25 cellular contexts compared by ENCODE assay signal in the genomic region with DNA sequence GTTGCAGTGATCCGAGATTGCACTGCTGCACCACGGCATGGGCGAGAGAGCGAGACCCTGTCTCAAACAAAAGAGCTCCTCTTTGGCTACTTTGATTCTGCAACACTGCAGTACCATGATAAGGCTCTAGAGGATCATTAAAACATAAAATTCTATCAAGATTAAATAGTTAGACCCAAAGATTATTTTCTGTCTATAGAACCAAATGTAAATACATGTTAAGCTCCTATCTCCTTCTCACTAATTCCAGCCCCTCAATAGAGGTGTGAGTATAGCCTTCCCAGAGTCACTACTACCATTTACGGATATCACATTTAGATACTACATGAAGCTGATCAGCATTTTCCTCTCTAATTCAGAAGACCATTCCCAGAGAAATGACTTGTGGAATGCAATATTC. TPM values are rescaled to one million over a fixed set of nuclear protein-coding genes. Genes with fewer than 3 reads are reported as not detected.
DNase-seq lines count a peak whose midpoint lies in the region; FAIRE-seq and TF ChIP-seq lines count a peak whose summit lies in the region.
"Had no signal": no experiment of that assay in that cellular context is flagged by ENCODE, and none has a peak within 500 bp of the region (broad histone marks: within the 10 kb centered on the region; RNA-seq: fewer than 3 reads in every experiment).

No MANE protein-coding gene starts in this region.

- H3K27me3 Mint-ChIP-seq in endodermal cell (ENCODE audit: insufficient read depth) = no peaks in the 10 kb centered on the region
- peaks cover 5% of the 10 kb centered on the region for H3K27me3 Mint-ChIP-seq in neural progenitor cell (ENCODE audit: insufficient read depth, low read depth)
- no peaks in the 10 kb centered on the region for H3K27me3 Mint-ChIP-seq in type B pancreatic cell

- no peaks in the 10 kb centered on the region for H4K20me1 ChIP-seq in neural progenitor cell (ENCODE audit: low read depth)
- H4K20me1 ChIP-seq: BLaER1 treated with 17β-estradiol and CSF1 and Interleukin-3, amounts not matched to agents 10 nM and 100 nM had no signal

- no peaks in the 10 kb centered on the region for H3K9me3 Mint-ChIP-seq in endodermal cell
- H3K9me3 Mint-ChIP-seq in neural progenitor cell = peaks cover 2% of the 10 kb centered on the region
- H3K9me3 Mint-ChIP-seq in type B pancreatic cell = no peaks in the 10 kb centered on the region
- H3K9me3 Mint-ChIP-seq: CD4-positive, alpha-beta T cell; CD8-positive, alpha-beta memory T cell had no signal

- H3K4me3 Mint-ChIP-seq in endodermal cell = no peak overlapping the region
- no peak overlapping the region for H3K4me3 Mint-ChIP-seq in neural progenitor cell
- no peak overlapping the region for H3K4me3 Mint-ChIP-seq in type B pancreatic cell
- H3K4me3 Mint-ChIP-seq: CD14-positive monocyte; CD4-positive, alpha-beta T cell; CD8-positive, alpha-beta memory T cell had no signal

- H3K4me1 Mint-ChIP-seq in endodermal cell (peaks cover 9% of the 10 kb centered on the region), neural progenitor cell (no peaks in the 10 kb centered on the region), type B pancreatic cell (ENCODE audit: unreplicated experiment) (no peaks in the 10 kb centered on the region)
- H3K4me1 Mint-ChIP-seq: CD8-positive, alpha-beta memory T cell had no signal

- H2AFZ ChIP-seq in neural progenitor cell (replicated peaks) = peak overlapping the region; percentile 77

- no peaks in the 10 kb centered on the region for H3K79me2 ChIP-seq in neural progenitor cell (ENCODE audit: low read depth)

- no peak overlapping the region for H3K27ac ChIP-seq in brain microvascular endothelial cell
- no peak overlapping the region for H3K27ac ChIP-seq in endodermal cell (ENCODE audit: low read depth, low read length)
- no peak overlapping the region for H3K27ac ChIP-seq in neural progenitor cell
- H3K27ac ChIP-seq: A549; BLaER1 treated with 17β-estradiol and CSF1 and Interleukin-3, amounts not matched to agents 10 nM and 100 nM had no signal

- WGBS in endodermal cell (ENCODE audit: insufficient coverage in 1 of 2, insufficient read length in 1 of 2), 2 experiments = 93 to 94% methylated on average over 5 of the region's 5 CpGs

- TF ChIP-seq POLR2A in GM12892 (IDR thresholded peaks at IDR 0.05; ENCODE audit: low read depth, low read length) = no peak

- no peak for FAIRE-seq in GM12892 (lab: Jason Lieb, UNC)
- FAIRE-seq: A549, D721Med, GM12891, H54 had no signal

- peak; percentile 1 for TF ChIP-seq CTCF in brain microvascular endothelial cell (IDR thresholded peaks at IDR 0.05; ENCODE audit: low read depth, low read length, missing control alignments)
- TF ChIP-seq CTCF in endodermal cell (conservative IDR thresholded peaks at IDR 0.05) = peak; percentile 55
- TF ChIP-seq CTCF in neural progenitor cell (IDR thresholded peaks at IDR 0.05) = no peak
- TF ChIP-seq CTCF in type B pancreatic cell (conservative IDR thresholded peaks at IDR 0.05) = peak; percentile 53

- H3K4me1 ChIP-seq in endodermal cell (ENCODE audit: control insufficient read depth, insufficient read depth, low read length) (no peaks in the 10 kb centered on the region), neural progenitor cell (peaks cover 7% of the 10 kb centered on the region)
- H3K4me1 ChIP-seq: A549, BE2C had no signal

- DNase-seq in brain microvascular endothelial cell (no peak), endodermal cell (no peak), neural progenitor cell (ENCODE audit: low spot score) (no peak), type B pancreatic cell (ENCODE audit: extremely low spot score, unreplicated experiment) (no peak), NCI-H187 treated with DMSO at 0.1 percent for 48 hours (lab: John Stamatoyannopoulos, UW) (no peak), GM12892 (ENCODE audit: insufficient read length) (no peak), NCI-H446 treated with DMSO at 0.1 percent for 48 hours (lab: John Stamatoyannopoulos, UW) (no peak)
- DNase-seq: 8988T; ACHN; AML-193; BE2C; CD4-positive, alpha-beta T cell; CD8-positive, alpha-beta memory T cell; DMS 273 treated with DMSO at 0.1 percent for 48 hours; DMS79; GF-D8; GOT3 had no signal

- H3K36me3 Mint-ChIP-seq in endodermal cell (ENCODE audit: low read depth) = no peaks in the 10 kb centered on the region
- no peaks in the 10 kb centered on the region for H3K36me3 Mint-ChIP-seq in neural progenitor cell
- no peaks in the 10 kb centered on the region for H3K36me3 Mint-ChIP-seq in type B pancreatic cell
- H3K36me3 Mint-ChIP-seq: CD14-positive monocyte; CD8-positive, alpha-beta memory T cell had no signal

- H3K4me3 ChIP-seq in brain microvascular endothelial cell (ENCODE audit: low read depth, low read length) (no peak overlapping the region), endodermal cell (ENCODE audit: low read length) (no peak overlapping the region), neural progenitor cell (no peak overlapping the region)
- H3K4me3 ChIP-seq: A549; BLaER1 treated with 17β-estradiol and CSF1 and Interleukin-3, amounts not matched to agents 10 nM and 100 nM; HAP-1 had no signal

- H3K36me3 ChIP-seq in brain microvascular endothelial cell (replicated peaks) (no peaks in the 10 kb centered on the region), endodermal cell (ENCODE audit: control insufficient read depth, insufficient read depth, low read length) (no peaks in the 10 kb centered on the region), neural progenitor cell (no peaks in the 10 kb centered on the region)
- H3K36me3 ChIP-seq: BE2C; BLaER1 treated with 17β-estradiol and CSF1 and Interleukin-3, amounts not matched to agents 10 nM and 100 nM; HAP-1 had no signal

- H3K27me3 ChIP-seq in brain microvascular endothelial cell (replicated peaks) = no peaks in the 10 kb centered on the region
- H3K27me3 ChIP-seq in endodermal cell (ENCODE audit: control insufficient read depth, insufficient read depth, low read length, poor library complexity, severe bottlenecking) = no peaks in the 10 kb centered on the region
- H3K27me3 ChIP-seq in neural progenitor cell = no peaks in the 10 kb centered on the region
- H3K27me3 ChIP-seq: BE2C; BLaER1 treated with 17β-estradiol and CSF1 and Interleukin-3, amounts not matched to agents 10 nM and 100 nM had no signal

- peaks cover 5% of the 10 kb centered on the region for H3K9me3 ChIP-seq in endodermal cell (ENCODE audit: control insufficient read depth, low read length)
- no peaks in the 10 kb centered on the region for H3K9me3 ChIP-seq in neural progenitor cell (ENCODE audit: low read depth)
- H3K9me3 ChIP-seq: A549; BE2C; BLaER1 treated with 17β-estradiol and CSF1 and Interleukin-3, amounts not matched to agents 10 nM and 100 nM had no signal

- H3K4me2 ChIP-seq in neural progenitor cell = no peak overlapping the region
- H3K4me2 ChIP-seq: A549; BLaER1 treated with 17β-estradiol and CSF1 and Interleukin-3, amounts not matched to agents 10 nM and 100 nM had no signal

- H3K9ac ChIP-seq in endodermal cell (ENCODE audit: extremely low read depth, low read length, poor library complexity, severe bottlenecking) (no peak overlapping the region), neural progenitor cell (no peak overlapping the region)
- H3K9ac ChIP-seq: BLaER1 treated with 17β-estradiol and CSF1 and Interleukin-3, amounts not matched to agents 10 nM and 100 nM had no signal

- in situ Hi-C loops in brain microvascular endothelial cell (cut with HindIII; ENCODE audit: low pct_ligation_motif_present, low sequenced_read_pairs) = no loop called here

- no peaks in the 10 kb centered on the region for H3F3A ChIP-seq in neural progenitor cell (ENCODE audit: low read depth)

- H3K27ac Mint-ChIP-seq in endodermal cell (no peak overlapping the region), neural progenitor cell (no peak overlapping the region), type B pancreatic cell (no peak overlapping the region)
- H3K27ac Mint-ChIP-seq: CD14-positive monocyte; CD4-positive, alpha-beta T cell; CD8-positive, alpha-beta memory T cell had no signal

RNA-seq across cellular contexts. Expression of gene MUC13, which starts 4.3 kb away (rescaled TPM):
- total RNA-seq in endodermal cell (under 1 TPM in 1 of 2 donors, not detected in 1; 0.15 TPM), neural progenitor cell (ENCODE audit: low replicate concordance) (not detected in 2 replicates), type B pancreatic cell (ENCODE audit: low replicate concordance) (38.3 and 92.6 TPM in 2 replicates)
- not detected for polyA plus RNA-seq in endodermal cell (2013, experiment 1 of 2)
- polyA plus RNA-seq in endodermal cell (2013, experiment 2 of 2) = not detected
- polyA plus RNA-seq in GM12892 (2012; ENCODE audit: missing spikeins) = 0.38 TPM
- total RNA-seq: CD8-positive, alpha-beta memory T cell; G401 had no signal
- polyA plus RNA-seq: CD14-positive monocyte; CD8-positive, alpha-beta memory T cell had no signal

RNA-seq across cellular contexts. Expression of gene ITGB5, which starts 51.7 kb away (rescaled TPM):
- total RNA-seq in endodermal cell = 100 to 1,000 TPM; 262 to 329 TPM
- polyA plus RNA-seq in endodermal cell (2013, experiment 1 of 2) = 62.0 TPM
- 71.0 TPM for polyA plus RNA-seq in endodermal cell (2013, experiment 2 of 2)
- 55.8 and 108 TPM in 2 replicates for total RNA-seq in neural progenitor cell (ENCODE audit: low replicate concordance)
- 46.0 and 70.7 TPM in 2 replicates for total RNA-seq in type B pancreatic cell (ENCODE audit: low replicate concordance)
- polyA plus RNA-seq in GM12892 (2012; ENCODE audit: missing spikeins) = 0.72 TPM

Comparison
In these comparisons a context has a peak if more than half of its experiments do, and no peak if none do; other contexts are left out.
1. RNA of gene MUC13, which starts 4.3 kb away (total RNA-seq): 38.3 to 92.6 TPM in type B pancreatic cell; 0.15 TPM in endodermal cell and not detected in neural progenitor cell; every median in the first group is over 10 times any median in the second.